7 cellular contexts compared by ENCODE assay signal in genomic region chr6:89818977-89819335, GRCh38. TPM values are rescaled to one million over a fixed set of nuclear protein-coding genes. Genes with fewer than 3 reads are reported as not detected.
DNase-seq lines count a peak whose midpoint lies in the region; ATAC-seq and TF ChIP-seq lines count a peak whose summit lies in the region.

No MANE protein-coding gene starts in this region.

- peaks cover 7% of the 10 kb centered on the region; the same call in 1 of the 2 replicates for H3K36me3 ChIP-seq in KOPT-K1 (ENCODE audit: insufficient read depth, low read length)

- H3K4me3 ChIP-seq in GM12875 (ENCODE audit: low read depth, low read length): peak overlapping the region; percentile 89

- H3K27ac ChIP-seq in KOPT-K1 (ENCODE audit: low read depth, low read length, poor library complexity, severe bottlenecking): peak overlapping the region; percentile 66

- TF ChIP-seq CTCF in GM12875 (IDR thresholded peaks at IDR 0.05; ENCODE audit: borderline replicate concordance, insufficient read depth, low read depth, low read length): no peak

- ATAC-seq in GM21786 (IDR thresholded peaks at IDR 0.05; ENCODE audit: unreplicated experiment): peak; percentile 21

- DNase-seq in activated CD4-positive, alpha-beta T cell treated with anti-CD3 and anti-CD28 coated beads, Interleukin-2, amount 50 U/mL, for 1 hour: peak; percentile 16
- peak; percentile 32 for DNase-seq in germinal center (ENCODE audit: low spot score)
- peak; percentile 41 for DNase-seq in occipital lobe (lab: John Stamatoyannopoulos, UW)
- no peak for DNase-seq in COR-L47 (lab: John Stamatoyannopoulos, UW)

- H3K9me3 ChIP-seq in KOPT-K1 (ENCODE audit: insufficient read depth, low read length, poor library complexity, severe bottlenecking): no peaks in the 10 kb centered on the region

RNA-seq across cellular contexts. Expression of gene MDN1, which starts 0.6 kb away (rescaled TPM):
- total RNA-seq in occipital lobe: 34.8 TPM

RNA-seq across cellular contexts. Expression of gene CASP8AP2, which starts 10.7 kb away (rescaled TPM):
- total RNA-seq in occipital lobe: 55.4 TPM
